Comparison of ENCODE assay signal across 1 cellular context in the genomic region with DNA sequence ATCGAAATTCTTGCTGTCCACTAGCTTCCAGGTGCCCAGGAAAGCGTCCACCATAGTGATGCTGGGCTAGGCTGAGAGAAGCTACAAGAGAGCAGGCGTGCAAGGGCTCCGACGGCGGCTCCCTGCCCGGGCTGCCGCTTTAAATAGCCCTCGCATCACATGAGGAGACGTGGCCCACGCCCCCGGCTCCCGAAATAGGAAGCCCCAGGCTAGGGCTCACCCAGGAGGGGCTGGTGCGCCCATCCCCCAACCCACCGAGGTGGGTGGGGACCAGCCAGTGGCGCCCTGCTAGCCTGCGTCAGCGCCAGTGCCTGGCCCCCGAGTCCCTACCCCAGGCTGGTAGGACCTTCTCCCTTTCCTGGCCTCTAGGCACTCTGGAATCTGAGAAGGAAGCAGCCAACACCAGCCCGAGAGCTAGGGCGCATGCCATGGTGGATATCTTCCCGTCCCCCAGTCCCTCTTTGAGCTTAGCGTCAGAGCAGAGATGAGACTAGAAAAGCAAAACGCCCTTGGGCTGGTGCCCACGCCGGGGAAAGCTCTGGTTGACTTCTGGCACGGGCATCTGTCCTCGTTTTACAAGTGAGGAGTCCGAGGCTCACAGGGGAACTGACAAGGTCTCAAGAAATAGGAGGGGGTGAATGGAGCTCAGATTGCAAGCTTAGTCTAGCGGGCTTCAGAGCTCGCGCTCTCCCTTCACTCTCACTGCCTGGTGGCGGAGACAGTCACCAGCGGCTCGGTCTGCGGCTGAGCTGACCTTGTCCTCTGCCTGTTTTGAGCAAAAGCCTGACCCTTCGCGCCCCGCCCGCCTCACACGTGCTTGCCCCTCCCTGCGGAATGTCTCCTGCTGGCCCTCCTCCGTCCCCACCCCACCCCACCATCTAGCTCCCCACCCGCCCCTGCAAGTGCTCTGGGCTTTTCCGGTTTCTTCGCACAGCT.
TF ChIP-seq lines count a peak whose summit lies in the region.

A gene (minus strand): TSS at position 116 of the 936 bp plus-strand sequence. CDS start 62 bp downstream, at position 54.

TF ChIP-seq in HepG2, 621 proteins besides CTCF, POLR2A, EP300 and RAD21 (continued from another document):
- TF ChIP-seq ZNF605 (CRISPR knock-in tag; IDR thresholded peaks at IDR 0.05): 0 out of 2 replicates have a peak, but pooled peaks have one; percentile 23
- peak; percentile 77 for TF ChIP-seq KDM2A (CRISPR knock-in tag; IDR thresholded peaks at IDR 0.05; ENCODE audit: borderline replicate concordance, low read depth)
- TF ChIP-seq HNRNPK (IDR thresholded peaks at IDR 0.05; ENCODE audit: low read depth, low read length, poor library complexity, severe bottlenecking): peak; percentile 31
- 0 out of 2 replicates have a peak, but pooled peaks have one; percentile 40 for TF ChIP-seq SIN3A (IDR thresholded peaks at IDR 0.05; ENCODE audit: borderline replicate concordance, low read depth, low read length)
- peak; percentile 73 for TF ChIP-seq RARA (CRISPR knock-in tag; IDR thresholded peaks at IDR 0.05)
- TF ChIP-seq TAF1 (CRISPR knock-in tag; IDR thresholded peaks at IDR 0.05): 0 out of 2 replicates have a peak, but pooled peaks have one; percentile 30
- TF ChIP-seq ZNF776 (CRISPR knock-in tag; IDR thresholded peaks at IDR 0.05): 0 out of 2 replicates have a peak, but pooled peaks have one; percentile 40
- TF ChIP-seq, protein P1, sequence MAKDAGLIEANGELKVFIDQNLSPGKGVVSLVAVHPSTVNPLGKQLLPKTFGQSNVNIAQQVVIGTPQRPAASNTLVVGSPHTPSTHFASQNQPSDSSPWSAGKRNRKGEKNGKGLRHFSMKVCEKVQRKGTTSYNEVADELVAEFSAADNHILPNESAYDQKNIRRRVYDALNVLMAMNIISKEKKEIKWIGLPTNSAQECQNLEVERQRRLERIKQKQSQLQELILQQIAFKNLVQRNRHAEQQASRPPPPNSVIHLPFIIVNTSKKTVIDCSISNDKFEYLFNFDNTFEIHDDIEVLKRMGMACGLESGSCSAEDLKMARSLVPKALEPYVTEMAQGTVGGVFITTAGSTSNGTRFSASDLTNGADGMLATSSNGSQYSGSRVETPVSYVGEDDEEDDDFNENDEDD (CRISPR knock-in tag; IDR thresholded peaks at IDR 0.05; ENCODE audit: borderline replicate concordance): peak; percentile 82; the same call in 1 of the 2 replicates
- TF ChIP-seq ARNTL (CRISPR knock-in tag; IDR thresholded peaks at IDR 0.05): peak; percentile 67; the same call in 1 of the 2 replicates
- peak; percentile 63 for TF ChIP-seq RXRB (CRISPR knock-in tag; IDR thresholded peaks at IDR 0.05; ENCODE audit: borderline replicate concordance)
- TF ChIP-seq, protein P2, sequence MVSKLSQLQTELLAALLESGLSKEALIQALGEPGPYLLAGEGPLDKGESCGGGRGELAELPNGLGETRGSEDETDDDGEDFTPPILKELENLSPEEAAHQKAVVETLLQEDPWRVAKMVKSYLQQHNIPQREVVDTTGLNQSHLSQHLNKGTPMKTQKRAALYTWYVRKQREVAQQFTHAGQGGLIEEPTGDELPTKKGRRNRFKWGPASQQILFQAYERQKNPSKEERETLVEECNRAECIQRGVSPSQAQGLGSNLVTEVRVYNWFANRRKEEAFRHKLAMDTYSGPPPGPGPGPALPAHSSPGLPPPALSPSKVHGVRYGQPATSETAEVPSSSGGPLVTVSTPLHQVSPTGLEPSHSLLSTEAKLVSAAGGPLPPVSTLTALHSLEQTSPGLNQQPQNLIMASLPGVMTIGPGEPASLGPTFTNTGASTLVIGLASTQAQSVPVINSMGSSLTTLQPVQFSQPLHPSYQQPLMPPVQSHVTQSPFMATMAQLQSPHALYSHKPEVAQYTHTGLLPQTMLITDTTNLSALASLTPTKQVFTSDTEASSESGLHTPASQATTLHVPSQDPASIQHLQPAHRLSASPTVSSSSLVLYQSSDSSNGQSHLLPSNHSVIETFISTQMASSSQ (IDR thresholded peaks at IDR 0.05; ENCODE audit: low read depth): no peak
- TF ChIP-seq, protein P2 (CRISPR knock-in tag; IDR thresholded peaks at IDR 0.05; ENCODE audit: borderline replicate concordance): peak; percentile 31; the same call in 1 of the 2 replicates
- TF ChIP-seq ZMYM4 (CRISPR knock-in tag; IDR thresholded peaks at IDR 0.05): 0 out of 2 replicates have a peak, but pooled peaks have one; percentile 20
- TF ChIP-seq, protein P3, sequence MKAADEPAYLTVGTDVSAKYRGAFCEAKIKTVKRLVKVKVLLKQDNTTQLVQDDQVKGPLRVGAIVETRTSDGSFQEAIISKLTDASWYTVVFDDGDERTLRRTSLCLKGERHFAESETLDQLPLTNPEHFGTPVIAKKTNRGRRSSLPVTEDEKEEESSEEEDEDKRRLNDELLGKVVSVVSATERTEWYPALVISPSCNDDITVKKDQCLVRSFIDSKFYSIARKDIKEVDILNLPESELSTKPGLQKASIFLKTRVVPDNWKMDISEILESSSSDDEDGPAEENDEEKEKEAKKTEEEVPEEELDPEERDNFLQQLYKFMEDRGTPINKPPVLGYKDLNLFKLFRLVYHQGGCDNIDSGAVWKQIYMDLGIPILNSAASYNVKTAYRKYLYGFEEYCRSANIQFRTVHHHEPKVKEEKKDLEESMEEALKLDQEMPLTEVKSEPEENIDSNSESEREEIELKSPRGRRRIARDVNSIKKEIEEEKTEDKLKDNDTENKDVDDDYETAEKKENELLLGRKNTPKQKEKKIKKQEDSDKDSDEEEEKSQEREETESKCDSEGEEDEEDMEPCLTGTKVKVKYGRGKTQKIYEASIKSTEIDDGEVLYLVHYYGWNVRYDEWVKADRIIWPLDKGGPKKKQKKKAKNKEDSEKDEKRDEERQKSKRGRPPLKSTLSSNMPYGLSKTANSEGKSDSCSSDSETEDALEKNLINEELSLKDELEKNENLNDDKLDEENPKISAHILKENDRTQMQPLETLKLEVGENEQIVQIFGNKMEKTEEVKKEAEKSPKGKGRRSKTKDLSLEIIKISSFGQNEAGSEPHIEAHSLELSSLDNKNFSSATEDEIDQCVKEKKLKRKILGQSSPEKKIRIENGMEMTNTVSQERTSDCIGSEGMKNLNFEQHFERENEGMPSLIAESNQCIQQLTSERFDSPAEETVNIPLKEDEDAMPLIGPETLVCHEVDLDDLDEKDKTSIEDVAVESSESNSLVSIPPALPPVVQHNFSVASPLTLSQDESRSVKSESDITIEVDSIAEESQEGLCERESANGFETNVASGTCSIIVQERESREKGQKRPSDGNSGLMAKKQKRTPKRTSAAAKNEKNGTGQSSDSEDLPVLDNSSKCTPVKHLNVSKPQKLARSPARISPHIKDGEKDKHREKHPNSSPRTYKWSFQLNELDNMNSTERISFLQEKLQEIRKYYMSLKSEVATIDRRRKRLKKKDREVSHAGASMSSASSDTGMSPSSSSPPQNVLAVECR (CRISPR knock-in tag; IDR thresholded peaks at IDR 0.05; ENCODE audit: borderline replicate concordance): peak; percentile 19; the same call in 1 of the 2 replicates
- no peak for TF ChIP-seq ZSCAN12 (CRISPR knock-in tag; IDR thresholded peaks at IDR 0.05)
- peak; percentile 30; the same call in 1 of the 2 replicates for TF ChIP-seq THAP11 (CRISPR knock-in tag; IDR thresholded peaks at IDR 0.05)
- TF ChIP-seq ZNF282 (IDR thresholded peaks at IDR 0.05; ENCODE audit: partially characterized antibody): no peak
- TF ChIP-seq MTA1 (CRISPR knock-in tag; IDR thresholded peaks at IDR 0.05; ENCODE audit: borderline replicate concordance): peak; percentile 7; the same call in 1 of the 2 replicates
- no peak for TF ChIP-seq ZNF569 (CRISPR knock-in tag; IDR thresholded peaks at IDR 0.05; ENCODE audit: borderline replicate concordance)
- no peak for TF ChIP-seq ZSCAN22 (CRISPR knock-in tag; IDR thresholded peaks at IDR 0.05)
- peak; percentile 48 for TF ChIP-seq SPEN (CRISPR knock-in tag; IDR thresholded peaks at IDR 0.05; ENCODE audit: low read depth)
- TF ChIP-seq ZNF530 (CRISPR knock-in tag; IDR thresholded peaks at IDR 0.05; ENCODE audit: low read depth): no peak
- TF ChIP-seq SNRNP70 (IDR thresholded peaks at IDR 0.05; ENCODE audit: low read depth, low read length): no peak
- TF ChIP-seq, protein P4, sequence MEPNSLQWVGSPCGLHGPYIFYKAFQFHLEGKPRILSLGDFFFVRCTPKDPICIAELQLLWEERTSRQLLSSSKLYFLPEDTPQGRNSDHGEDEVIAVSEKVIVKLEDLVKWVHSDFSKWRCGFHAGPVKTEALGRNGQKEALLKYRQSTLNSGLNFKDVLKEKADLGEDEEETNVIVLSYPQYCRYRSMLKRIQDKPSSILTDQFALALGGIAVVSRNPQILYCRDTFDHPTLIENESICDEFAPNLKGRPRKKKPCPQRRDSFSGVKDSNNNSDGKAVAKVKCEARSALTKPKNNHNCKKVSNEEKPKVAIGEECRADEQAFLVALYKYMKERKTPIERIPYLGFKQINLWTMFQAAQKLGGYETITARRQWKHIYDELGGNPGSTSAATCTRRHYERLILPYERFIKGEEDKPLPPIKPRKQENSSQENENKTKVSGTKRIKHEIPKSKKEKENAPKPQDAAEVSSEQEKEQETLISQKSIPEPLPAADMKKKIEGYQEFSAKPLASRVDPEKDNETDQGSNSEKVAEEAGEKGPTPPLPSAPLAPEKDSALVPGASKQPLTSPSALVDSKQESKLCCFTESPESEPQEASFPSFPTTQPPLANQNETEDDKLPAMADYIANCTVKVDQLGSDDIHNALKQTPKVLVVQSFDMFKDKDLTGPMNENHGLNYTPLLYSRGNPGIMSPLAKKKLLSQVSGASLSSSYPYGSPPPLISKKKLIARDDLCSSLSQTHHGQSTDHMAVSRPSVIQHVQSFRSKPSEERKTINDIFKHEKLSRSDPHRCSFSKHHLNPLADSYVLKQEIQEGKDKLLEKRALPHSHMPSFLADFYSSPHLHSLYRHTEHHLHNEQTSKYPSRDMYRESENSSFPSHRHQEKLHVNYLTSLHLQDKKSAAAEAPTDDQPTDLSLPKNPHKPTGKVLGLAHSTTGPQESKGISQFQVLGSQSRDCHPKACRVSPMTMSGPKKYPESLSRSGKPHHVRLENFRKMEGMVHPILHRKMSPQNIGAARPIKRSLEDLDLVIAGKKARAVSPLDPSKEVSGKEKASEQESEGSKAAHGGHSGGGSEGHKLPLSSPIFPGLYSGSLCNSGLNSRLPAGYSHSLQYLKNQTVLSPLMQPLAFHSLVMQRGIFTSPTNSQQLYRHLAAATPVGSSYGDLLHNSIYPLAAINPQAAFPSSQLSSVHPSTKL (CRISPR knock-in tag; IDR thresholded peaks at IDR 0.05): peak; percentile 71
- TF ChIP-seq HDAC2 (CRISPR knock-in tag; IDR thresholded peaks at IDR 0.05): peak; percentile 44; the same call in 1 of the 2 replicates
- TF ChIP-seq, protein P5, sequence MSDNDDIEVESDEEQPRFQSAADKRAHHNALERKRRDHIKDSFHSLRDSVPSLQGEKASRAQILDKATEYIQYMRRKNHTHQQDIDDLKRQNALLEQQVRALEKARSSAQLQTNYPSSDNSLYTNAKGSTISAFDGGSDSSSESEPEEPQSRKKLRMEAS (IDR thresholded peaks at IDR 0.05): peak; percentile 88
- TF ChIP-seq SOX5 (CRISPR knock-in tag; IDR thresholded peaks at IDR 0.05; ENCODE audit: borderline replicate concordance): peak; percentile 52; the same call in 1 of the 2 replicates
